ENCODE assay signal across 1 cellular context in the genomic region with DNA sequence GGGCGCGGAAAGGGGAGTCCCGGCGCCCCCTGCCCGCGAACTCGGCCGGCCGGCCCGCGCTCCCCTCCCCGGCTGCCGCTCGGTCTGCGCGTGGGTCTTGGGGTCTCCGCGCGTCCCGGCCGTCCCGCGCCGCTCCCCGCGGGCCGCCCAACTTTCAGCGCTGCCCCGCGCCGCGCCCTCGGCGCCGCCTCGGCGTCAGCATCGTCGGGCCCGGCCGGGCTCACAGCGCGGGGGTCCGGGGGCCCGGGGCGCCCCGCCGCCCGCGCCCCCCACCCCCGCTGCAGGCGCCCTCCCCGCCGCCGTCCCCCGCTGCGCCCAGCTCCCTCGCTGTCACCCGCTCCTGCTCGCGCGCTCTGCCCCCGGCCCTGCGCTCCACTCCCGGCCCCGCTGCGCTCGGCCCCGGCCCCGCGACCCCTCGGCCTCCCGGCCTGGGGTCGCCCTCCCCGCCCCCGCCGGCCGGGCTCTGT.
TF ChIP-seq lines count a peak whose summit lies in the region.

Gene KCNJ4 (minus strand): TSS at position 137 of the 467 bp plus-strand sequence. CDS start 27,067 bp downstream, outside the sequence.

TF ChIP-seq in GM23338, 12 proteins besides CTCF, POLR2A, EP300 and RAD21:
- TF ChIP-seq ZNF462 (CRISPR knock-in tag; IDR thresholded peaks at IDR 0.05): no peak
- no peak for TF ChIP-seq NANOG (IDR thresholded peaks at IDR 0.05; ENCODE audit: borderline replicate concordance)
- no peak for TF ChIP-seq CREB1 (CRISPR knock-in tag; IDR thresholded peaks at IDR 0.05; ENCODE audit: low read depth)
- no peak for TF ChIP-seq EZH2phosphoT487 (IDR thresholded peaks at IDR 0.05; ENCODE audit: unreplicated experiment)
- no peak for TF ChIP-seq EZH2 (IDR thresholded peaks at IDR 0.05; ENCODE audit: low read depth, unreplicated experiment)
- no peak for TF ChIP-seq JUNB (IDR thresholded peaks at IDR 0.05; ENCODE audit: unreplicated experiment)
- no peak for TF ChIP-seq REST (IDR thresholded peaks at IDR 0.05; ENCODE audit: unreplicated experiment)
- TF ChIP-seq ZNF331 (CRISPR knock-in tag; IDR thresholded peaks at IDR 0.05; ENCODE audit: low read depth): no peak
- TF ChIP-seq ZNF114 (CRISPR knock-in tag; IDR thresholded peaks at IDR 0.05): no peak
- no peak for TF ChIP-seq STAT1 (IDR thresholded peaks at IDR 0.05; ENCODE audit: unreplicated experiment)
- TF ChIP-seq, protein P1, sequence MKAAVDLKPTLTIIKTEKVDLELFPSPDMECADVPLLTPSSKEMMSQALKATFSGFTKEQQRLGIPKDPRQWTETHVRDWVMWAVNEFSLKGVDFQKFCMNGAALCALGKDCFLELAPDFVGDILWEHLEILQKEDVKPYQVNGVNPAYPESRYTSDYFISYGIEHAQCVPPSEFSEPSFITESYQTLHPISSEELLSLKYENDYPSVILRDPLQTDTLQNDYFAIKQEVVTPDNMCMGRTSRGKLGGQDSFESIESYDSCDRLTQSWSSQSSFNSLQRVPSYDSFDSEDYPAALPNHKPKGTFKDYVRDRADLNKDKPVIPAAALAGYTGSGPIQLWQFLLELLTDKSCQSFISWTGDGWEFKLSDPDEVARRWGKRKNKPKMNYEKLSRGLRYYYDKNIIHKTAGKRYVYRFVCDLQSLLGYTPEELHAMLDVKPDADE (IDR thresholded peaks at IDR 0.05): no peak
